In genomic region chr2:166344286-166345113, GRCh38 we compare ENCODE assay signal across 10 cellular contexts. TPM values are rescaled to one million over a fixed set of nuclear protein-coding genes. Genes with fewer than 3 reads are reported as not detected.
A peak's percentile ranks its signal among the peaks of the same experiment; 100 is the strongest.
DNase-seq lines count a peak whose midpoint lies in the region; ATAC-seq and TF ChIP-seq lines count a peak whose summit lies in the region.
"Had no signal": no experiment of that assay in that cellular context is flagged by ENCODE, and none has a peak within 500 bp of the region (broad histone marks: within the 10 kb centered on the region; RNA-seq: fewer than 3 reads in every experiment).

No MANE protein-coding gene starts in this region.

- TF ChIP-seq CTCF in dorsolateral prefrontal cortex (IDR thresholded peaks at IDR 0.05 in 54 of 56, conservative IDR thresholded peaks at IDR 0.05 in 2 of 56; ENCODE audit: low read depth in 1 of 56, partially characterized antibody in 56 of 56) (no peak), heart right ventricle (IDR thresholded peaks at IDR 0.05) (no peak)

- H3K27me3 ChIP-seq in dorsolateral prefrontal cortex: no peaks in the 10 kb centered on the region
- no peaks in the 10 kb centered on the region for H3K27me3 ChIP-seq in heart right ventricle

- H3K4me3 ChIP-seq in dorsolateral prefrontal cortex (no peak overlapping the region), heart right ventricle (no peak overlapping the region)

- DNase-seq in DMS53 treated with DMSO at 0.1 percent for 48 hours (lab: John Stamatoyannopoulos, UW; ENCODE audit: unreplicated experiment): peak; percentile 66
- peak; percentile 52 for DNase-seq in SK-MEL-5 (ENCODE audit: low read depth, low spot score)
- peak; percentile 86 for DNase-seq in fibroblast of peridontal ligament (ENCODE audit: extremely low read depth)
- DNase-seq in pons (ENCODE audit: low spot score): peak; percentile 48
- DNase-seq in NCI-H2081 treated with DMSO at 0.1 percent for 48 hours (lab: John Stamatoyannopoulos, UW): no peak
- no peak for DNase-seq in dorsolateral prefrontal cortex
- DNase-seq in amygdala (lab: John Stamatoyannopoulos, UW): no peak
- DNase-seq in heart right ventricle: no peak

- no peaks in the 10 kb centered on the region for H3K9me3 ChIP-seq in heart right ventricle

- 73 to 79% methylated on average over 4 of the region's 4 CpGs for WGBS in heart right ventricle, 2 donors

- H3K36me3 ChIP-seq in heart right ventricle: no peaks in the 10 kb centered on the region

- H3K4me1 ChIP-seq in heart right ventricle: no peaks in the 10 kb centered on the region

- peak overlapping the region in 5 of 59 donors; percentile 12 to 26 (median 18) for H3K27ac ChIP-seq in dorsolateral prefrontal cortex
- H3K27ac ChIP-seq in heart right ventricle: no peak overlapping the region

- in situ Hi-C loops in SK-MEL-5 (cut with HindIII; ENCODE audit: low pct_unique_long_range_greater_than_20kb, low sequenced_read_pairs): no loop called here

- intact Hi-C loops in dorsolateral prefrontal cortex (cut with DNase I): no loop called here
- intact Hi-C loops in heart right ventricle (cut with DNase I): no loop called here

- ATAC-seq in heart right ventricle: no peak
- ATAC-seq: Panc1 had no signal

RNA-seq across cellular contexts. Expression of gene SCN9A, which starts 31.2 kb away (rescaled TPM):
- 0.21 and 0.27 TPM in 2 replicates for total RNA-seq in SK-MEL-5 (2014; rRNA removed; shearing (Covaris generic))
- polyA plus RNA-seq in SK-MEL-5 (2015; cell fraction: cytosol; rRNA removed): 0.64 and 0.67 TPM in 2 replicates
- 1.0 and 1.3 TPM in 2 replicates for polyA plus RNA-seq in SK-MEL-5 (2015; cell fraction: nucleus; rRNA removed)
- total RNA-seq in dorsolateral prefrontal cortex (10 to 100 TPM in 10 of 120 experiments, 1 to 10 TPM in 110; 1.5 to 15.0 (median 6.4) TPM), heart right ventricle (1 to 10 TPM in 4 of 10 donors, under 1 TPM in 6; 0.32 to 2.9 (median 0.92) TPM)
- polyA plus RNA-seq in heart right ventricle: under 1 TPM; 0.10 to 0.59 TPM
- polyA plus RNA-seq: IgD-negative memory B cell had no signal

Comparison
In these comparisons a context has a peak if more than half of its experiments do, and no peak if none do; other contexts are left out.
1. DNase-seq: peak in DMS53 treated with DMSO at 0.1 percent for 48 hours (single experiment), SK-MEL-5 (single experiment), fibroblast of peridontal ligament (single experiment) and pons (single experiment); none in NCI-H2081 treated with DMSO at 0.1 percent for 48 hours (single experiment), dorsolateral prefrontal cortex (0 of 10), amygdala (0 of 56) and heart right ventricle (0 of 2).